In genomic region chr11:88411265-88411664, GRCh38 we compare ENCODE assay signal across 19 cellular contexts.
DNase-seq lines count a peak whose midpoint lies in the region; ATAC-seq and TF ChIP-seq lines count a peak whose summit lies in the region.
"Had no signal": no experiment of that assay in that cellular context is flagged by ENCODE, and none has a peak within 500 bp of the region (broad histone marks: within the 10 kb centered on the region; RNA-seq: fewer than 3 reads in every experiment).

No MANE protein-coding gene starts in this region.

- DNase-seq in BJ (ENCODE audit: low read depth), result peak; percentile 38
- DNase-seq in PC-3, result peak; percentile 76
- peak; percentile 72 for DNase-seq in epithelial cell of prostate (ENCODE audit: low read depth, low spot score)
- DNase-seq in osteoblast (ENCODE audit: insufficient read length, low spot score, missing footprints), result peak; percentile 22
- no peak for DNase-seq in sigmoid colon
- no peak for DNase-seq in aorta
- no peak for DNase-seq in nephron progenitor cell
- no peak for DNase-seq in nucleus accumbens (lab: John Stamatoyannopoulos, UW)
- DNase-seq: activated gamma-delta T cell; CD4-positive, CD25-positive, alpha-beta regulatory T cell; DND-41; immature natural killer cell; KBM-7; NCI-H1436 treated with DMSO at 0.1 percent for 48 hours; NCI-H510A treated with DMSO at 0.1 percent for 48 hours; stimulated activated naive CD4-positive, alpha-beta T cell treated with Interleukin-2 at 50 U/mL for 16 hours had no signal

- no peak overlapping the region for H3K27ac Mint-ChIP-seq in nephron progenitor cell
- H3K27ac Mint-ChIP-seq: brain; CD4-positive, CD25-positive, alpha-beta regulatory T cell had no signal

- TF ChIP-seq POLR2A in sigmoid colon (IDR thresholded peaks at IDR 0.05), result no peak

- H2AFZ ChIP-seq in PC-3 (ENCODE audit: low read length) (0 out of 2 replicates have a peak overlapping the region, but pooled peaks have one; percentile 6), osteoblast (ENCODE audit: low read length) (no peak overlapping the region)

- no peak for TF ChIP-seq EP300 in sigmoid colon (IDR thresholded peaks at IDR 0.05)

- peaks cover 10% of the 10 kb centered on the region for H3K27me3 Mint-ChIP-seq in nephron progenitor cell (ENCODE audit: low read depth, poor library complexity)
- H3K27me3 Mint-ChIP-seq: brain had no signal

- H3K36me3 ChIP-seq in BJ (ENCODE audit: control insufficient read depth, insufficient read depth, low read length), result no peaks in the 10 kb centered on the region
- no peaks in the 10 kb centered on the region for H3K36me3 ChIP-seq in PC-3 (ENCODE audit: low read depth, low read length)
- H3K36me3 ChIP-seq in osteoblast (ENCODE audit: insufficient read depth, low read length), result no peaks in the 10 kb centered on the region
- no peaks in the 10 kb centered on the region for H3K36me3 ChIP-seq in sigmoid colon
- no peaks in the 10 kb centered on the region for H3K36me3 ChIP-seq in aorta (ENCODE audit: control insufficient read depth in 1 of 2, insufficient read depth in 2 of 2, low read length in 1 of 2)

- peaks cover 49% of the 10 kb centered on the region for H3K4me1 ChIP-seq in PC-3 (ENCODE audit: insufficient read depth, low read length)
- peaks cover 25% of the 10 kb centered on the region for H3K4me1 ChIP-seq in osteoblast (ENCODE audit: insufficient read depth, low read length)
- H3K4me1 ChIP-seq in sigmoid colon, result peaks cover 0 to 19% (median 15%) of the 10 kb centered on the region in 4 donors
- no peaks in the 10 kb centered on the region for H3K4me1 ChIP-seq in aorta (ENCODE audit: control insufficient read depth in 1 of 2, insufficient read depth in 2 of 2, low read length in 2 of 2)

- no peaks in the 10 kb centered on the region for H3K9me2 ChIP-seq in PC-3 (replicated peaks; ENCODE audit: low read length)

- H3K4me2 ChIP-seq in PC-3 (ENCODE audit: low read length) (peak overlapping the region; percentile 72), osteoblast (ENCODE audit: insufficient read depth, low read length) (peak overlapping the region; percentile 40)

- POLR2A ChIA-PET in BJ (lab: Charles Lee), result no interaction called here
- POLR2A ChIA-PET in PC-3 (lab: Charles Lee; ENCODE audit: unreplicated experiment), result no interaction called here

- H3K27me3 ChIP-seq in BJ (ENCODE audit: control insufficient read depth, insufficient read depth, low read length) (no peaks in the 10 kb centered on the region), PC-3 (ENCODE audit: low read length) (no peaks in the 10 kb centered on the region), osteoblast (ENCODE audit: insufficient read depth, low read length) (peaks cover 32% of the 10 kb centered on the region), sigmoid colon (no peaks in the 10 kb centered on the region), aorta (ENCODE audit: control insufficient read depth in 1 of 2, insufficient read depth in 2 of 2, low read length in 1 of 2) (no peaks in the 10 kb centered on the region)

- no peak for TF ChIP-seq CTCF in BJ (IDR thresholded peaks at IDR 0.05; ENCODE audit: insufficient read depth, low read depth, low read length)
- TF ChIP-seq CTCF in PC-3 (conservative IDR thresholded peaks at IDR 0.05; ENCODE audit: low read depth, low read length), result no peak
- TF ChIP-seq CTCF in osteoblast (IDR thresholded peaks at IDR 0.05; ENCODE audit: extremely low read depth, low read depth, low read length), result no peak
- TF ChIP-seq CTCF in sigmoid colon (IDR thresholded peaks at IDR 0.05), result no peak
- no peak for TF ChIP-seq CTCF in nephron progenitor cell (IDR thresholded peaks at IDR 0.05)

- H3K79me2 ChIP-seq in PC-3 (ENCODE audit: low read length) (no peaks in the 10 kb centered on the region), osteoblast (ENCODE audit: insufficient read depth, low read length) (no peaks in the 10 kb centered on the region)

- peaks cover 6% of the 10 kb centered on the region for H3K4me1 Mint-ChIP-seq in nephron progenitor cell

- intact Hi-C loops in PC-3 (cut with micrococcal nuclease) (no loop called here), sigmoid colon (cut with DNase I) (no loop called here), aorta (cut with DNase I) (no loop called here)

- H3K9ac ChIP-seq in PC-3 (ENCODE audit: low read length), result peak overlapping the region; percentile 24

- H3K9me3 ChIP-seq in PC-3 (ENCODE audit: low read length) (no peaks in the 10 kb centered on the region), osteoblast (ENCODE audit: low read depth, low read length) (no peaks in the 10 kb centered on the region), sigmoid colon (no peaks in the 10 kb centered on the region), aorta (ENCODE audit: control insufficient read depth, low read length) (no peaks in the 10 kb centered on the region)

- peak overlapping the region; percentile 80 for H3K27ac ChIP-seq in PC-3 (ENCODE audit: low read length)
- H3K27ac ChIP-seq in epithelial cell of prostate, result peak overlapping the region; percentile 89
- H3K27ac ChIP-seq in osteoblast (ENCODE audit: low read depth, low read length), result no peak overlapping the region
- H3K27ac ChIP-seq in sigmoid colon, result peak overlapping the region in 1 of 4 donors; percentile 29
- H3K27ac ChIP-seq in aorta (ENCODE audit: low read depth in 1 of 2, low read length in 2 of 2), result no peak overlapping the region
- H3K27ac ChIP-seq: VCaP had no signal

- no peaks in the 10 kb centered on the region for H3F3A ChIP-seq in PC-3 (ENCODE audit: low read length, unreplicated experiment)

- H4K20me1 ChIP-seq in PC-3 (ENCODE audit: low read length) (no peaks in the 10 kb centered on the region), osteoblast (ENCODE audit: insufficient read depth, low read length) (no peaks in the 10 kb centered on the region)

- no peaks in the 10 kb centered on the region for H3K9me3 Mint-ChIP-seq in nephron progenitor cell
- H3K9me3 Mint-ChIP-seq: immature natural killer cell had no signal

- H3K4me3 ChIP-seq in BJ (ENCODE audit: low read depth, low read length) (no peak overlapping the region), PC-3 (ENCODE audit: low read length) (peak overlapping the region; percentile 20; the same call in 1 of the 2 replicates), osteoblast (ENCODE audit: insufficient read depth, low read length) (no peak overlapping the region), sigmoid colon (no peak overlapping the region), aorta (ENCODE audit: low read length in 2 of 2) (no peak overlapping the region)
- H3K4me3 ChIP-seq: skin epidermis had no signal

- CTCF ChIA-PET in BJ (lab: Yijun Ruan, JAX) (interaction anchor here (0.7 kb wide), 1 partner anchor 476 kb away, joined by 3 read pairs; no protein-coding TSS in a partner anchor), PC-3 (lab: Charles Lee) (interaction anchor here (0.6 kb wide), 1 partner anchor 100 kb away, joined by 3 read pairs; no protein-coding TSS in a partner anchor)

- BruUV-seq in PC-3 (replicated peaks; lab: Mats Ljungman, UMichigan), result no TSS peak

- no peaks in the 10 kb centered on the region for H3K36me3 Mint-ChIP-seq in nephron progenitor cell (ENCODE audit: low read depth)
- H3K36me3 Mint-ChIP-seq: brain had no signal

- ATAC-seq in PC-3 (peak; percentile 74), aorta (ENCODE audit: low FRiP score) (no peak)

- no peak overlapping the region for H3K4me3 Mint-ChIP-seq in nephron progenitor cell
- H3K4me3 Mint-ChIP-seq: brain; CD4-positive, CD25-positive, alpha-beta regulatory T cell; immature natural killer cell had no signal

Comparison
In these comparisons a context has a peak if more than half of its experiments do, and no peak if none do; other contexts are left out.
1. DNase-seq: peak in BJ (single experiment), PC-3 (single experiment), epithelial cell of prostate (single experiment) and osteoblast (single experiment); none in sigmoid colon (single experiment), aorta (0 of 2), nephron progenitor cell (single experiment) and nucleus accumbens (0 of 56).
2. H3K27ac ChIP-seq: peak in PC-3 (single experiment) and epithelial cell of prostate (single experiment); none in osteoblast (single experiment) and aorta (0 of 2).